In genomic region chr6:29589423-29590048, GRCh38 we compare ENCODE assay signal across 8 cellular contexts.
DNase-seq lines count a peak whose midpoint lies in the region; ATAC-seq and TF ChIP-seq lines count a peak whose summit lies in the region.

No MANE protein-coding gene starts in this region.

- peak; percentile 89 for TF ChIP-seq CTCF in AG09309 (IDR thresholded peaks at IDR 0.05; ENCODE audit: control insufficient read depth, insufficient read depth, low read depth, low read length, missing control alignments)

- ATAC-seq in GM18498 (IDR thresholded peaks at IDR 0.05; ENCODE audit: unreplicated experiment): peak; percentile 52
- ATAC-seq in HG02870 (IDR thresholded peaks at IDR 0.05; ENCODE audit: unreplicated experiment): no peak

- no peak overlapping the region for H3K4me3 ChIP-seq in AG09309 (ENCODE audit: control insufficient read depth, low read depth, low read length)

- DNase-seq in AG09309 (ENCODE audit: low read depth) (no peak), NCI-H345 (lab: John Stamatoyannopoulos, UW) (peak; percentile 18), midbrain (lab: John Stamatoyannopoulos, UW) (peak; percentile 57)
- DNase-seq in activated CD4-positive, alpha-beta T cell treated with anti-CD3 and anti-CD28 coated beads, Interleukin-2, amount 50 U/mL, for 24 hours (ENCODE audit: low read depth in 1 of 2, low spot score in 1 of 2): peak; percentile 14 to 44
- DNase-seq in effector CD8-positive, alpha-beta T cell (lab: John Stamatoyannopoulos, UW): peak; percentile 5
- peak; percentile 20 for DNase-seq in stimulated activated naive CD4-positive, alpha-beta T cell treated with Interleukin-2 at 50 U/mL for 16 hours (lab: John Stamatoyannopoulos, UW)
